In the genomic region with DNA sequence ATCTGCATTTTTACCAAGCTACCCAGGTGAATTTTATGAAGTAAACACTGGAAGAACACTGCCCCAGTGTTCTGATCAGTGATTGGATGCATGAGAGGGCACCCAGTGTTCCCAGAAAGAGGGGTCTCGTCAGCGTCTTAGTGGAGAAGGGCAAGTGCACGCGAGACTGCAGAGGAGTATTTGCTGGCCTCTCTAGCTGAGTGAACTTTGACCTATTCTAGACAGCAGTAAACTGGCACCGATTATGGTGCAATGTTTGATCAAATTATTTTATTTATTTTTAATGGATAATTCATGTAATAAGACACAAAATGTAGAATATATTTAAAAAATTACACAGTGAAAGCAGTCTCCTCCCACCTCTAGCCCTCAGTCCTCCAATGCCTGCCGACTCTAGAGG, we compare ENCODE assay signal across 31 cellular contexts.
"Had no signal": no experiment of that assay in that cellular context is flagged by ENCODE, and none has a peak within 500 bp of the region (broad histone marks: within the 10 kb centered on the region; RNA-seq: fewer than 3 reads in every experiment).

No MANE protein-coding gene starts in this region.

- H3K9me3 ChIP-seq: body of pancreas, breast epithelium had no signal

- H3K27ac ChIP-seq: body of pancreas, brain microvascular endothelial cell, breast epithelium, VCaP had no signal

- H3K27me3 ChIP-seq: body of pancreas, brain microvascular endothelial cell, breast epithelium had no signal

- FAIRE-seq: astrocyte, TTC549 had no signal

- H3K4me1 ChIP-seq: body of pancreas, breast epithelium had no signal

- DNase-seq: activated CD4-positive, alpha-beta memory T cell treated with anti-CD3 and anti-CD28 coated beads, Interleukin-2, amount 10 ng/mL, durations not matched to agents 7 days and 5 days; activated CD4-positive, alpha-beta T cell treated with anti-CD3 and anti-CD28 coated beads for 1 hour; activated CD4-positive, alpha-beta T cell treated with anti-CD3 and anti-CD28 coated beads for 36 hours; activated CD4-positive, alpha-beta T cell treated with anti-CD3 and anti-CD28 coated beads for 48 hours; activated CD4-positive, alpha-beta T cell treated with anti-CD3 and anti-CD28 coated beads, Interleukin-2, amount 10 ng/mL, durations not matched to agents 7 days and 5 days; activated CD4-positive, alpha-beta T cell treated with anti-CD3 and anti-CD28 coated beads, Interleukin-2, amount 50 U/mL, for 48 hours; activated CD4-positive, CD25-positive, alpha-beta regulatory T cell; activated CD8-positive, alpha-beta memory T cell treated with anti-CD3 and anti-CD28 coated beads for 24 hours; activated CD8-positive, alpha-beta memory T cell treated with anti-CD3 and anti-CD28 coated beads, Interleukin-2, amount 10 ng/mL, durations not matched to agents 7 days and 5 days; activated CD8-positive, alpha-beta memory T cell treated with anti-CD3 and anti-CD28 coated beads, Interleukin-2, amount 50 U/mL, for 48 hours; activated CD8-positive, alpha-beta T cell treated with anti-CD3 and anti-CD28 coated beads, Interleukin-2, amount 10 ng/mL, durations not matched to agents 7 days and 5 days; activated effector memory CD4-positive, alpha-beta T cell treated with Interleukin-2 at 50 U/mL for 16 hours; activated gamma-delta T cell; activated naive CD4-positive, alpha-beta T cell treated with anti-CD3 and anti-CD28 coated beads, Interleukin-2, amount 10 ng/mL, durations not matched to agents 7 days and 5 days; activated naive CD4-positive, alpha-beta T cell treated with Interleukin-2 at 50 U/mL for 16 hours; activated naive CD8-positive, alpha-beta T cell treated with anti-CD3 and anti-CD28 coated beads, Interleukin-2, amount 10 ng/mL, durations not matched to agents 7 days and 5 days; activated naive CD8-positive, alpha-beta T cell treated with anti-CD3 and anti-CD28 coated beads, Interleukin-2, amount 50 U/mL, for 24 hours; activated T-cell treated with anti-CD3 and anti-CD28 coated beads, Interleukin-2, amount 50 U/mL, for 24 hours; activated T-cell treated with anti-CD3 and anti-CD28 coated beads, Interleukin-2, amount 50 U/mL, for 48 hours; aorta; body of pancreas; brain microvascular endothelial cell; central memory CD4-positive, alpha-beta T cell; T-helper 1 cell; T-helper 2 cell; T-helper 9 cell had no signal

- H3K4me3 ChIP-seq: body of pancreas, breast epithelium had no signal

- ATAC-seq: activated CD4-positive, alpha-beta T cell treated with anti-CD3 and anti-CD28 coated beads for 36 hours; activated CD4-positive, CD25-positive, alpha-beta regulatory T cell treated with anti-CD3 and anti-CD28 coated beads, Interleukin-2, amount 50 U/mL, for 24 hours; activated CD8-positive, alpha-beta memory T cell treated with anti-CD3 and anti-CD28 coated beads, Interleukin-2, amount 10 ng/mL, durations not matched to agents 7 days and 5 days; activated CD8-positive, alpha-beta T cell treated with anti-CD3 and anti-CD28 coated beads, Interleukin-2, amount 10 ng/mL, durations not matched to agents 7 days and 5 days; activated naive CD8-positive, alpha-beta T cell treated with anti-CD3 and anti-CD28 coated beads, Interleukin-2, amount 50 U/mL, for 24 hours; body of pancreas had no signal

- H3K36me3 ChIP-seq: brain microvascular endothelial cell, breast epithelium had no signal
